11 cellular contexts compared by ENCODE assay signal in genomic region chr7:106282852-106283251, GRCh38. TPM values are rescaled to one million over a fixed set of nuclear protein-coding genes. Genes with fewer than 3 reads are reported as not detected.
DNase-seq lines count a peak whose midpoint lies in the region; ATAC-seq and TF ChIP-seq lines count a peak whose summit lies in the region.
"Had no signal": no experiment of that assay in that cellular context is flagged by ENCODE, and none has a peak within 500 bp of the region (broad histone marks: within the 10 kb centered on the region; RNA-seq: fewer than 3 reads in every experiment).

No MANE protein-coding gene starts in this region.

- H3K14ac ChIP-seq in H9 (ENCODE audit: insufficient read depth, low read length): no peak overlapping the region

- H4K20me1 ChIP-seq in H9 (ENCODE audit: control insufficient read depth, insufficient read depth, insufficient read length): no peaks in the 10 kb centered on the region

- no peak overlapping the region for H2BK12ac ChIP-seq in H9 (ENCODE audit: insufficient read length, low read depth, low read length)

- H3T11ph ChIP-seq in H9 (ENCODE audit: low read length): no peak overlapping the region

- no peaks in the 10 kb centered on the region for H3K9me3 Mint-ChIP-seq in H9
- peaks cover 4% of the 10 kb centered on the region for H3K9me3 Mint-ChIP-seq in activated naive CD8-positive, alpha-beta T cell treated with anti-CD3 and anti-CD28 coated beads for 36 hours

- no peak overlapping the region for H2BK120ac ChIP-seq in H9 (ENCODE audit: low read depth, low read length, poor library complexity, severe bottlenecking)

- no peaks in the 10 kb centered on the region for H3K27me3 Mint-ChIP-seq in H9 (ENCODE audit: low read depth)
- H3K27me3 Mint-ChIP-seq in activated naive CD8-positive, alpha-beta T cell treated with anti-CD3 and anti-CD28 coated beads for 36 hours: peaks cover 3% of the 10 kb centered on the region

- H3K18ac ChIP-seq in H9 (ENCODE audit: insufficient read length, low read depth, low read length): no peak overlapping the region

- no CpG with 5 or more reads among the region's 3 CpGs for WGBS in H9 (ENCODE audit: extremely low coverage, insufficient read length, low lambda C conversion rate)
- WGBS in right lobe of liver (ENCODE audit: insufficient coverage, low coverage, low lambda C conversion rate, missing lambda C conversion rate): 21% methylated on average over 3 of the region's 3 CpGs

- H3K23ac ChIP-seq in H9 (ENCODE audit: insufficient read length, low read depth, low read length): no peak overlapping the region

- no peak overlapping the region for H4K8ac ChIP-seq in H9 (replicated peaks; ENCODE audit: insufficient read length, low read depth, low read length)

- no peak overlapping the region for H4K91ac ChIP-seq in H9 (ENCODE audit: insufficient read length, low read depth, low read length)

- H2BK15ac ChIP-seq in H9 (ENCODE audit: low read depth, low read length): no peak overlapping the region

- no peak overlapping the region for H2BK20ac ChIP-seq in H9 (ENCODE audit: low read depth, low read length, poor library complexity, severe bottlenecking)

- peaks cover 7% of the 10 kb centered on the region for H3K23me2 ChIP-seq in H9 (ENCODE audit: insufficient read length, low read depth, low read length, poor library complexity, severe bottlenecking)

- H3K4ac ChIP-seq in H9 (ENCODE audit: low read depth, low read length): no peak overlapping the region

- H3K36me3 Mint-ChIP-seq in H9 (ENCODE audit: insufficient read depth in 1 of 3, low read depth in 3 of 3): peaks cover 0 to 3% (median under 1%) of the 10 kb centered on the region in 3 experiments; a peak in 3 of 7 replicates
- H3K36me3 Mint-ChIP-seq in activated naive CD8-positive, alpha-beta T cell treated with anti-CD3 and anti-CD28 coated beads for 36 hours: peaks cover 60% of the 10 kb centered on the region

- H3K9me3 ChIP-seq in H9 (ENCODE audit: control insufficient read depth, low read depth, low read length) (no peaks in the 10 kb centered on the region), right lobe of liver (no peaks in the 10 kb centered on the region)

- H3K4me2 ChIP-seq in H9 (ENCODE audit: insufficient read depth, insufficient read length, low read length): no peak overlapping the region

- no peak for ATAC-seq in right lobe of liver
- ATAC-seq in HG03521 (IDR thresholded peaks at IDR 0.05; ENCODE audit: unreplicated experiment): no peak

- H3K56ac ChIP-seq in H9 (ENCODE audit: insufficient read length, low read depth, low read length): no peak overlapping the region

- no peak overlapping the region for H4K5ac ChIP-seq in H9 (ENCODE audit: insufficient read length, low read depth, low read length)

- in situ Hi-C loops in GM13976 (cut with MboI; ENCODE audit: low sequenced_read_pairs, unreplicated experiment): no loop called here

- H3K4me1 Mint-ChIP-seq in H9: peaks cover 36% of the 10 kb centered on the region in 2 experiments
- peaks cover 48% of the 10 kb centered on the region for H3K4me1 Mint-ChIP-seq in activated naive CD8-positive, alpha-beta T cell treated with anti-CD3 and anti-CD28 coated beads for 36 hours

- no peaks in the 10 kb centered on the region for H3K79me1 ChIP-seq in H9 (ENCODE audit: insufficient read depth, low read depth, low read length, poor library complexity, severe bottlenecking)

- TF ChIP-seq CTCF in H9 (conservative IDR thresholded peaks at IDR 0.05): no peak
- TF ChIP-seq CTCF in right lobe of liver (IDR thresholded peaks at IDR 0.05): no peak
- no peak for TF ChIP-seq CTCF in GM13976 (IDR thresholded peaks at IDR 0.05; ENCODE audit: borderline replicate concordance, control extremely low read depth, extremely low read depth, insufficient read depth, missing control alignments)

- H3K27ac Mint-ChIP-seq in H9: no peak overlapping the region
- H3K27ac Mint-ChIP-seq in activated naive CD8-positive, alpha-beta T cell treated with anti-CD3 and anti-CD28 coated beads for 36 hours: peak overlapping the region; percentile 94

- H3K27me3 ChIP-seq in ACC112 (ENCODE audit: insufficient read depth, low read length) (no peaks in the 10 kb centered on the region), H9 (ENCODE audit: insufficient read depth, low read length) (no peaks in the 10 kb centered on the region), right lobe of liver (no peaks in the 10 kb centered on the region)

- H3K4me3 ChIP-seq in ACC112 (ENCODE audit: low read depth, low read length): peak overlapping the region; percentile 99
- H3K4me3 ChIP-seq in right lobe of liver: peak overlapping the region; percentile 59 to 66 (median 65)

- no peak overlapping the region for H2AK5ac ChIP-seq in H9 (ENCODE audit: insufficient read length, low read length)

- H2BK5ac ChIP-seq in H9 (ENCODE audit: insufficient read length, low read length): no peak overlapping the region

- H3K27ac ChIP-seq in ACC112 (ENCODE audit: low read depth, low read length) (peak overlapping the region; percentile 89), H9 (ENCODE audit: insufficient read length, low read depth, low read length) (no peak overlapping the region), right lobe of liver (peak overlapping the region; percentile 96 to 99 (median 98))

- H3K36me3 ChIP-seq in ACC112 (ENCODE audit: insufficient read depth, low read length): 0 out of 2 replicates have a peak, but pooled peaks cover 7% of the 10 kb centered on the region
- peaks cover 0 to 8% (median 2%) of the 10 kb centered on the region in 4 donors for H3K36me3 ChIP-seq in right lobe of liver

- no peak overlapping the region for H3K9ac ChIP-seq in H9 (ENCODE audit: extremely low read depth, insufficient read length, low read length)

- H3K4me1 ChIP-seq in ACC112 (ENCODE audit: control insufficient read depth, insufficient read depth, low read length, unreplicated experiment) (peaks cover 30% of the 10 kb centered on the region), H9 (ENCODE audit: insufficient read depth, low read length) (no peaks in the 10 kb centered on the region; the same call in 1 of the 2 replicates), right lobe of liver (peaks cover 0 to 38% (median 9%) of the 10 kb centered on the region in 4 donors)

- H2AFZ ChIP-seq in ACC112 (ENCODE audit: low read length, unreplicated experiment) (no peak overlapping the region), H9 (ENCODE audit: low read length) (no peak overlapping the region)

- TF ChIP-seq POLR2A in right lobe of liver (IDR thresholded peaks at IDR 0.05): no peak

- peak overlapping the region; percentile 14 to 95; a peak in 1 of 5 replicates for H3K4me3 Mint-ChIP-seq in H9
- peak overlapping the region; percentile 87 for H3K4me3 Mint-ChIP-seq in activated naive CD8-positive, alpha-beta T cell treated with anti-CD3 and anti-CD28 coated beads for 36 hours

- DNase-seq in H9: no peak
- no peak for DNase-seq in activated naive CD8-positive, alpha-beta T cell treated with anti-CD3 and anti-CD28 coated beads for 36 hours
- DNase-seq in right lobe of liver: no peak
- DNase-seq in amniotic stem cell (lab: John Stamatoyannopoulos, UW): no peak
- DNase-seq in GM13976 (ENCODE audit: low spot score): no peak
- no peak for DNase-seq in NCI-H1694 (lab: John Stamatoyannopoulos, UW)
- DNase-seq: DMS79, hypothalamus, NCI-H774 had no signal

- H3K79me2 ChIP-seq in ACC112 (ENCODE audit: control insufficient read depth, insufficient read depth, low read length, unreplicated experiment) (peaks cover 68% of the 10 kb centered on the region), H9 (ENCODE audit: insufficient read depth, low read length) (peaks cover 20% of the 10 kb centered on the region)

- intact Hi-C loops in right lobe of liver (cut with DNase I): no loop called here

RNA-seq across cellular contexts. Expression of gene NAMPT, which starts 1.9 kb away (rescaled TPM):
- total RNA-seq in H9 (2021) (77.3 and 83.5 TPM in 2 replicates), right lobe of liver (100 to 1,000 TPM; 118 to 726 (median 515) TPM)
- total RNA-seq in activated naive CD8-positive, alpha-beta T cell treated with anti-CD3 and anti-CD28 coated beads for 36 hours: 100 to 1,000 TPM; 590 to 613 TPM
